9 cellular contexts compared by ENCODE assay signal in the genomic region with DNA sequence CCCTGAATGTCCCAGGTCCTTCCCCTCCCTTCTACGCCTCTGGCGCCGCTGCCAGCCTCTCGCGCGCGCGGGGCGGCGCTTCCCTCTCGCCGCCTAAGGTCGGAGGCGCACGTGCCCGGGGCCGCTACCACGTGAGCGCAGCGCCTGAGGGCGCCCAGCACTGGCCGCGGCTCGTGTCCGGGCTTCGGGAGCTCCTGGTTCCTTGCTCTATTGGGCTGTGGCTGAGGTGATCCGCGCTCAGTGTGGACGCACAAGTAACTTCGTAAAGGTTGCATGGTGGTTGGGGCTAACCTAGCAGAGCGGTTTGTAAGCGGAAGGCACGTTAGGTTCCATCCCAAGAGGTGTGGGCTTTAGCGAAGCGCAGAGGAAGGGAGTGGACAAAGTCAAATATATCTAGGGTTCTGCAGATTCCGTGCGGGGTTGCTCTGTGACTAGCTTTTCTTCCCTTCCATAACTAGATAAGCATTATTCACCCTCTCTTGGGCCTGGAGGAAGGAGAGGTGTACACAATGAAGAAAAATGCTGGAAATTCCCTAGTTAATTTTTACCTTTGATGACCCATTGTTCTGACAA. TPM values are rescaled to one million over a fixed set of nuclear protein-coding genes. Genes with fewer than 3 reads are reported as not detected.
A peak's percentile ranks its signal among the peaks of the same experiment; 100 is the strongest.
DNase-seq lines count a peak whose midpoint lies in the region; ATAC-seq, FAIRE-seq and TF ChIP-seq lines count a peak whose summit lies in the region.
"Had no signal": no experiment of that assay in that cellular context is flagged by ENCODE, and none has a peak within 500 bp of the region (broad histone marks: within the 10 kb centered on the region; RNA-seq: fewer than 3 reads in every experiment).

No MANE protein-coding gene starts in this region.

- no peak overlapping the region for H3K27ac Mint-ChIP-seq in stimulated activated naive CD8-positive, alpha-beta T cell treated with anti-CD3 and anti-CD28 coated beads, Interleukin-15, amount 100 ng/mL, for 72 hours

- intact Hi-C loops in kidney (cut with DNase I) = no loop called here
- intact Hi-C loops in spleen (cut with DNase I; ENCODE audit: low total_unique reads) = no loop called here

- 4 to 17% (median 7%) methylated on average over 23 to 37 of the region's 37 CpGs for WGBS in spleen, 5 donors

- H3K4me3 Mint-ChIP-seq in stimulated activated naive CD8-positive, alpha-beta T cell treated with anti-CD3 and anti-CD28 coated beads, Interleukin-15, amount 100 ng/mL, for 72 hours = no peak overlapping the region

- H3K4me1 ChIP-seq in HUES6 (ENCODE audit: control insufficient read depth, insufficient read depth, low read length) (peaks cover 16% of the 10 kb centered on the region), kidney (ENCODE audit: control insufficient read depth in 1 of 2, insufficient read depth in 1 of 2, low read depth in 1 of 2, low read length in 2 of 2) (peaks cover 0 to 5% of the 10 kb centered on the region in 2 donors), spleen (peaks cover 4 to 28% (median 15%) of the 10 kb centered on the region in 6 donors)

- DNase-seq in cardiac fibroblast (ENCODE audit: low read depth in 2 of 2) = peak; percentile 26 to 27
- peak; percentile 80 for DNase-seq in kidney
- DNase-seq in spleen = peak; percentile 70
- DNase-seq in amniotic stem cell (lab: John Stamatoyannopoulos, UW) = no peak
- no peak for DNase-seq in stimulated activated naive CD8-positive, alpha-beta T cell treated with anti-CD3 and anti-CD28 coated beads, Interleukin-15, amount 100 ng/mL, for 72 hours
- DNase-seq in NCI-H187 (lab: John Stamatoyannopoulos, UW) = no peak
- DNase-seq: MV-4-11 had no signal

- H3K27ac ChIP-seq in HUES6 (ENCODE audit: low read depth, low read length) (no peak overlapping the region), kidney (ENCODE audit: low read depth in 2 of 2, low read length in 2 of 2) (peak overlapping the region in 1 of 2 donors; percentile 47), spleen (no peak overlapping the region)

- no peak for TF ChIP-seq CTCF in cardiac fibroblast (IDR thresholded peaks at IDR 0.05; ENCODE audit: low read depth, low read length)
- no peak for TF ChIP-seq CTCF in kidney (IDR thresholded peaks at IDR 0.05; ENCODE audit: borderline replicate concordance, extremely low read depth, insufficient read depth)
- TF ChIP-seq CTCF in spleen (IDR thresholded peaks at IDR 0.05 in 8 of 11, conservative IDR thresholded peaks at IDR 0.05 in 3 of 11) = no peak

- peaks cover 16% of the 10 kb centered on the region for H3K4me1 Mint-ChIP-seq in stimulated activated naive CD8-positive, alpha-beta T cell treated with anti-CD3 and anti-CD28 coated beads, Interleukin-15, amount 100 ng/mL, for 72 hours

- TF ChIP-seq POLR2A in spleen (IDR thresholded peaks at IDR 0.05) = no peak

- H3K9me3 ChIP-seq in HUES6 (ENCODE audit: control insufficient read depth, insufficient read depth, low read depth, low read length) (no peaks in the 10 kb centered on the region), kidney (ENCODE audit: control insufficient read depth in 1 of 2, low read length in 2 of 2) (no peaks in the 10 kb centered on the region), spleen (no peaks in the 10 kb centered on the region)

- ATAC-seq in GM21381 (IDR thresholded peaks at IDR 0.05; ENCODE audit: unreplicated experiment) = no peak
- ATAC-seq in stimulated activated naive CD8-positive, alpha-beta T cell treated with anti-CD3 and anti-CD28 coated beads, Interleukin-15, amount 100 ng/mL, for 72 hours = no peak

- H3K4me3 ChIP-seq in HUES6 (ENCODE audit: low read depth, low read length) (peak overlapping the region; percentile 85), cardiac fibroblast (replicated peaks in 1 of 2; ENCODE audit: low read depth in 2 of 2, low read length in 2 of 2) (peak overlapping the region; percentile 60 to 68), kidney (ENCODE audit: low read length in 2 of 2) (peak overlapping the region; percentile 74 to 75), spleen (peak overlapping the region in 7 of 8 donors; percentile 2 to 65 (median 40))

- H3K27me3 ChIP-seq in HUES6 (ENCODE audit: control insufficient read depth, insufficient read depth, low read length) = peaks cover 77% of the 10 kb centered on the region
- peaks cover 0 to 67% (median 43%) of the 10 kb centered on the region in 7 donors for H3K27me3 ChIP-seq in spleen (replicated peaks in 1 of 7)

- FAIRE-seq in kidney (lab: Jason Lieb, UNC) = no peak

- H3K27me3 Mint-ChIP-seq in stimulated activated naive CD8-positive, alpha-beta T cell treated with anti-CD3 and anti-CD28 coated beads, Interleukin-15, amount 100 ng/mL, for 72 hours = peaks cover 57% of the 10 kb centered on the region

- peak overlapping the region; percentile 23 for H3K9ac ChIP-seq in HUES6 (ENCODE audit: low read length)
- H3K9ac ChIP-seq in kidney (ENCODE audit: low read length in 2 of 2) = peak overlapping the region in 1 of 2 donors; percentile 22

- H3K36me3 ChIP-seq in HUES6 (ENCODE audit: control insufficient read depth, insufficient read depth, low read length) = no peaks in the 10 kb centered on the region
- H3K36me3 ChIP-seq in kidney (ENCODE audit: control insufficient read depth in 1 of 2, insufficient read depth in 2 of 2, low read length in 2 of 2) = no peaks in the 10 kb centered on the region
- no peaks in the 10 kb centered on the region for H3K36me3 ChIP-seq in spleen

- no peaks in the 10 kb centered on the region for H3K9me3 Mint-ChIP-seq in stimulated activated naive CD8-positive, alpha-beta T cell treated with anti-CD3 and anti-CD28 coated beads, Interleukin-15, amount 100 ng/mL, for 72 hours

RNA-seq across cellular contexts. Expression of gene TLL1, which starts 1.8 kb away (rescaled TPM):
- total RNA-seq in kidney (10.0 TPM), spleen (1 to 10 TPM in 1 of 7 donors, under 1 TPM in 6; 0.09 to 1.1 (median 0.76) TPM)
- polyA plus RNA-seq in kidney (ENCODE audit: insufficient read depth, low read depth, low replicate concordance) (0.28 TPM), spleen (under 1 TPM; 0.07 to 0.13 (median 0.09) TPM)

Comparison
In these comparisons a context has a peak if more than half of its experiments do, and no peak if none do; other contexts are left out.
1. DNase-seq: peak in cardiac fibroblast (2 of 2), kidney (single experiment) and spleen (single experiment); none in amniotic stem cell (single experiment), stimulated activated naive CD8-positive, alpha-beta T cell treated with anti-CD3 and anti-CD28 coated beads, Interleukin-15, amount 100 ng/mL, for 72 hours (0 of 2) and NCI-H187 (0 of 2).
2. Peak in every context shown above with its lines, with median percentiles within 50 percentile points of each other: H3K4me3 ChIP-seq.